14 cellular contexts compared by ENCODE assay signal in the genomic region with DNA sequence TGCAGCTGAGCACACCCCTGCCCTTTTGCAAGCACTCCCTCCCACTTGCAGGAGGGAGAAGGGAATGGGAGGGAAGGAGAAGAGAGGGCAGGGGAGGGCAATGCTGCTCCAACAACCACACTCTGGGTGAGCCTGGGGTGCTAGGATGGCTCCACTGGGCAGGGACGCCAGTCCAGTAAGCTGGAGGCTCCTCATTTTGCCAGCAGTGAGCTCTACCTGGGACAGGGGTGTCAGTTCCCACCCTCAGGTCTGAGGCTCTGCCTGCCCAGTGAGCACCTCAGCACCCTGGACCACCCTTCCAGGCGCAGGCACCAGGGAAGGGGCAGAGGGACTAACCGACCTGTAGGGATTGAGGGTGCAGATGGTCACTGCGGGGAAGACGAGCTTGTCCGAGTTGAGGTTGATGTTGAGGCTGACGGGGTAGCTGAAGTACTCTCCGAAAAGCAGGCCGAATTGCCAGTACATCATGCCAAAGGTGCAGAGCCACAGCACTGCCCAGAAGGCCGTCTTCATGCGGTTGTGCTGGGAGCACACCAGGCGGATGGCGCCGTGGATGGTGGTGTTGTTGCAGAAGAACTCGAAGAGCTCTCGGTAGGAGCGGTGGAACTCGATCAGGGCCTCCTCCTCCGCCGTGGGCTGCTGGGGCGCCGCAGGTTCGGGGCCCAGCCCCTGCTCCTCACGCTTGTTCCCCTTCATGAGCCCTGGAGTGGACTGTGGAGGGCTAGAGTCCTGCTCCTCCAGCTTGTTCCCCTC. TPM values are rescaled to one million over a fixed set of nuclear protein-coding genes. Genes with fewer than 3 reads are reported as not detected.
A peak's percentile ranks its signal among the peaks of the same experiment; 100 is the strongest.
DNase-seq lines count a peak whose midpoint lies in the region; ATAC-seq, FAIRE-seq and TF ChIP-seq lines count a peak whose summit lies in the region.
"Had no signal": no experiment of that assay in that cellular context is flagged by ENCODE, and none has a peak within 500 bp of the region (broad histone marks: within the 10 kb centered on the region; RNA-seq: fewer than 3 reads in every experiment).

No MANE protein-coding gene starts in this region.

- dilution Hi-C loops in keratinocyte (cut with MboI; ENCODE audit: extremely low pct_ligation_motif_present, low sequenced_read_pairs) = no loop called here

- H3K4me3 ChIP-seq in H7 (ENCODE audit: insufficient read depth, low read depth, low read length) (peak overlapping the region; percentile 59), RWPE2 (ENCODE audit: severe bottlenecking) (peak overlapping the region; percentile 61), keratinocyte (ENCODE audit: control insufficient read depth in 2 of 3, extremely low read depth in 1 of 3, insufficient read depth in 2 of 3, low read depth in 1 of 3, low read length in 3 of 3) (peak overlapping the region; percentile 14 to 58 (median 20)), small intestine (ENCODE audit: low read depth in 1 of 2, low read length in 2 of 2) (peak overlapping the region; percentile 18 to 58)

- no peak overlapping the region for H2AFZ ChIP-seq in keratinocyte (ENCODE audit: control insufficient read depth, low read length)

- DNase-seq in H7 (peak; percentile 47), RWPE2 (ENCODE audit: low spot score) (no peak), keratinocyte (ENCODE audit: low read depth, low spot score) (no peak), small intestine (no peak), activated gamma-delta T cell treated with Interleukin-2 at 50 U/mL for 16 hours (no peak)
- DNase-seq: activated naive CD8-positive, alpha-beta T cell treated with anti-CD3 and anti-CD28 coated beads, Interleukin-2, amount 50 U/mL, for 24 hours; CD8-positive, alpha-beta T cell; effector CD4-positive, alpha-beta T cell; OCI-M1; stimulated activated CD4-positive, alpha-beta T cell treated with anti-CD3 and anti-CD28 coated beads, Interleukin-2, amount 100 ng/mL, for 24 hours had no signal

- TF ChIP-seq CTCF in RWPE2 (IDR thresholded peaks at IDR 0.05; ENCODE audit: poor library complexity, severe bottlenecking) = no peak
- TF ChIP-seq CTCF in keratinocyte (optimal IDR thresholded peaks at IDR 0.05 in 1 of 3, IDR thresholded peaks at IDR 0.05 in 1 of 3, conservative IDR thresholded peaks at IDR 0.05 in 1 of 3; ENCODE audit: extremely low read depth in 1 of 3, insufficient read depth in 2 of 3, low read length in 3 of 3) = no peak

- FAIRE-seq in keratinocyte (lab: Jason Lieb, UNC) = no peak
- FAIRE-seq in small intestine (lab: Jason Lieb, UNC) = no peak

- H3K4me1 ChIP-seq in RWPE2 (ENCODE audit: insufficient read depth, poor library complexity, severe bottlenecking) (peaks cover 45% of the 10 kb centered on the region), keratinocyte (ENCODE audit: control insufficient read depth, extremely low read depth, insufficient read depth, low read length) (peaks cover 82% of the 10 kb centered on the region), small intestine (ENCODE audit: control insufficient read depth in 2 of 2, insufficient read depth in 1 of 2, low read depth in 1 of 2, low read length in 1 of 2) (peaks cover 9% of the 10 kb centered on the region in 2 donors)

- ATAC-seq in RWPE2 (ENCODE audit: low read depth) (no peak), HG02571 (IDR thresholded peaks at IDR 0.05; ENCODE audit: unreplicated experiment) (no peak), HG02852 (IDR thresholded peaks at IDR 0.05; ENCODE audit: unreplicated experiment) (no peak), HG02840 (IDR thresholded peaks at IDR 0.05; ENCODE audit: low FRiP score, unreplicated experiment) (no peak)
- ATAC-seq: activated naive CD8-positive, alpha-beta T cell treated with anti-CD3 and anti-CD28 coated beads, Interleukin-2, amount 50 U/mL, for 24 hours; CD8-positive, alpha-beta T cell had no signal

- H3K27me3 ChIP-seq in H7 (ENCODE audit: control insufficient read depth, insufficient read depth, low read length) (no peaks in the 10 kb centered on the region), RWPE2 (ENCODE audit: insufficient read depth, poor library complexity, severe bottlenecking) (no peaks in the 10 kb centered on the region), keratinocyte (ENCODE audit: control insufficient read depth, extremely low read depth, insufficient read depth, low read length) (no peaks in the 10 kb centered on the region), small intestine (ENCODE audit: control insufficient read depth in 2 of 2, insufficient read depth in 2 of 2, low read length in 2 of 2) (no peaks in the 10 kb centered on the region)

- H3K9me1 ChIP-seq in keratinocyte (ENCODE audit: control insufficient read depth, extremely low read depth, insufficient read depth, low read length) = no peaks in the 10 kb centered on the region

- H3K27ac ChIP-seq in RWPE2 (ENCODE audit: poor library complexity, severe bottlenecking) = peak overlapping the region; percentile 100
- peak overlapping the region; percentile 95 for H3K27ac ChIP-seq in keratinocyte (ENCODE audit: control insufficient read depth, insufficient read depth, low read length)
- H3K27ac ChIP-seq in small intestine (ENCODE audit: low read depth in 1 of 2, low read length in 1 of 2) = peak overlapping the region in 1 of 2 donors; percentile 87

- 85 to 92% (median 87%) methylated on average over 23 to 24 of the region's 24 CpGs for WGBS in small intestine, 3 donors

- no peaks in the 10 kb centered on the region for H4K20me1 ChIP-seq in keratinocyte (ENCODE audit: control insufficient read depth, extremely low read depth, insufficient read depth, low read length)

- H3K36me3 ChIP-seq in H7 (replicated peaks; ENCODE audit: control insufficient read depth, insufficient read depth, low read length) (no peaks in the 10 kb centered on the region; the same call in 1 of the 2 replicates), RWPE2 (ENCODE audit: low read depth) (peaks cover 42% of the 10 kb centered on the region), keratinocyte (ENCODE audit: control insufficient read depth in 2 of 2, extremely low read depth in 1 of 2, insufficient read depth in 2 of 2, low read length in 2 of 2) (no peaks in the 10 kb centered on the region), small intestine (ENCODE audit: control insufficient read depth in 2 of 2, insufficient read depth in 2 of 2, low read length in 2 of 2) (no peaks in the 10 kb centered on the region)

- peak overlapping the region; percentile 86 for H3K4me2 ChIP-seq in keratinocyte (ENCODE audit: control insufficient read depth, extremely low read depth, insufficient read depth, low read depth, low read length)

- H3K9ac ChIP-seq in keratinocyte (ENCODE audit: control insufficient read depth, extremely low read depth, insufficient read depth, low read length) = peak overlapping the region; percentile 44

- H3K9me3 ChIP-seq in RWPE2 (ENCODE audit: severe bottlenecking) (no peaks in the 10 kb centered on the region), keratinocyte (ENCODE audit: control insufficient read depth, low read depth, low read length) (no peaks in the 10 kb centered on the region), small intestine (ENCODE audit: control insufficient read depth, low read depth) (no peaks in the 10 kb centered on the region)

- H3K79me2 ChIP-seq in keratinocyte (ENCODE audit: control insufficient read depth, insufficient read depth, low read length) = peaks cover 20% of the 10 kb centered on the region

RNA-seq across cellular contexts. Expression of gene SCNN1A, which starts 1.2 kb away (rescaled TPM):
- 28.5 and 41.7 TPM in 2 replicates for total RNA-seq in H7 (2014; rRNA removed; shearing (Covaris generic))
- polyA plus RNA-seq in keratinocyte (3.8 to 13.2 TPM (median 11.1 TPM) in 3 replicates), small intestine (10 to 100 TPM; 12.3 to 18.9 (median 14.4) TPM)
- 21.9 TPM for polyA plus RNA-seq in keratinocyte (2011; ENCODE audit: low read depth)
- 4.1 and 4.5 TPM in 2 replicates for polyA plus RNA-seq in keratinocyte (2011; cell fraction: cytosol; rRNA removed)
- polyA plus RNA-seq in keratinocyte (2011; cell fraction: nucleus; rRNA removed) = 20.5 and 22.3 TPM in 2 replicates
- 12.9 and 30.9 TPM in 2 replicates for polyA plus RNA-seq in keratinocyte (2012; ENCODE audit: low replicate concordance)
- polyA minus RNA-seq in keratinocyte = 9.3 to 37.2 TPM (median 15.6 TPM) in 3 replicates
- 5.0 TPM for polyA minus RNA-seq in keratinocyte (2011; cell fraction: cytosol; rRNA and poly(A)+ RNA removed)
- polyA minus RNA-seq in keratinocyte (2011; cell fraction: nucleus; rRNA and poly(A)+ RNA removed) = 7.4 and 9.9 TPM in 2 replicates
- polyA plus RNA-seq: neural cell had no signal

RNA-seq across cellular contexts. Expression of gene LTBR, which starts 9.8 kb away (rescaled TPM):
- 2.5 and 3.6 TPM in 2 replicates for total RNA-seq in H7 (2014; rRNA removed; shearing (Covaris generic))
- polyA plus RNA-seq in keratinocyte (39.5 to 101 TPM (median 42.7 TPM) in 3 replicates), small intestine (10 to 100 TPM; 56.5 to 80.9 (median 65.5) TPM)
- polyA plus RNA-seq in keratinocyte (2011; ENCODE audit: low read depth) = 71.5 TPM
- 39.8 and 91.6 TPM in 2 replicates for polyA plus RNA-seq in keratinocyte (2011; cell fraction: cytosol; rRNA removed)
- polyA plus RNA-seq in keratinocyte (2011; cell fraction: nucleus; rRNA removed) = 116 and 157 TPM in 2 replicates
- 81.1 and 123 TPM in 2 replicates for polyA plus RNA-seq in keratinocyte (2012; ENCODE audit: low replicate concordance)
- polyA minus RNA-seq in keratinocyte = 25.5 to 123 TPM (median 30.4 TPM) in 3 replicates
- polyA minus RNA-seq in keratinocyte (2011; cell fraction: cytosol; rRNA and poly(A)+ RNA removed) = 90.2 TPM
- polyA minus RNA-seq in keratinocyte (2011; cell fraction: nucleus; rRNA and poly(A)+ RNA removed) = 52.7 and 58.7 TPM in 2 replicates
- polyA plus RNA-seq: neural cell had no signal

RNA-seq across cellular contexts. Expression of gene TNFRSF1A, which starts 32.3 kb away (rescaled TPM):
- 83.5 and 84.6 TPM in 2 replicates for total RNA-seq in H7 (2014; rRNA removed; shearing (Covaris generic))
- polyA plus RNA-seq in keratinocyte (54.0 to 157 TPM (median 101 TPM) in 3 replicates), small intestine (100 to 1,000 TPM in 1 of 3 donors, 10 to 100 TPM in 2; 77.2 to 102 (median 92.9) TPM)
- 24.9 TPM for polyA plus RNA-seq in keratinocyte (2011; ENCODE audit: low read depth)
- polyA plus RNA-seq in keratinocyte (2011; cell fraction: cytosol; rRNA removed) = 87.5 and 120 TPM in 2 replicates
- polyA plus RNA-seq in keratinocyte (2011; cell fraction: nucleus; rRNA removed) = 212 and 216 TPM in 2 replicates
- 88.6 and 105 TPM in 2 replicates for polyA plus RNA-seq in keratinocyte (2012; ENCODE audit: low replicate concordance)
- 62.7 to 254 TPM (median 79.8 TPM) in 3 replicates for polyA minus RNA-seq in keratinocyte
- polyA minus RNA-seq in keratinocyte (2011; cell fraction: cytosol; rRNA and poly(A)+ RNA removed) = 106 TPM
- 109 and 203 TPM in 2 replicates for polyA minus RNA-seq in keratinocyte (2011; cell fraction: nucleus; rRNA and poly(A)+ RNA removed)
